1 cellular context compared by ENCODE assay signal in genomic region chr3:50126287-50127211, GRCh38.
TF ChIP-seq lines count a peak whose summit lies in the region.

No MANE protein-coding gene starts in this region.

TF ChIP-seq in SK-N-SH, 30 proteins besides CTCF, POLR2A, EP300 and RAD21 (continued from another document):
- TF ChIP-seq SMC3 (IDR thresholded peaks at IDR 0.05; ENCODE audit: low read depth, low read length) (0 out of 2 replicates have a peak, but pooled peaks have one; percentile 2), GATA2 (CRISPR knock-in tag; IDR thresholded peaks at IDR 0.05) (peak; percentile 38; the same call in 1 of the 2 replicates), CHD2 (IDR thresholded peaks at IDR 0.05; ENCODE audit: low read length, partially characterized antibody) (peak; percentile 14), NRF1 (IDR thresholded peaks at IDR 0.05; ENCODE audit: low read depth, low read length) (no peak), MAX (IDR thresholded peaks at IDR 0.05; ENCODE audit: low read depth) (no peak)
TF ChIP-seq in SK-N-SH: peak in this region for 4.
